ENCODE assay signal across 1 cellular context in the genomic region with DNA sequence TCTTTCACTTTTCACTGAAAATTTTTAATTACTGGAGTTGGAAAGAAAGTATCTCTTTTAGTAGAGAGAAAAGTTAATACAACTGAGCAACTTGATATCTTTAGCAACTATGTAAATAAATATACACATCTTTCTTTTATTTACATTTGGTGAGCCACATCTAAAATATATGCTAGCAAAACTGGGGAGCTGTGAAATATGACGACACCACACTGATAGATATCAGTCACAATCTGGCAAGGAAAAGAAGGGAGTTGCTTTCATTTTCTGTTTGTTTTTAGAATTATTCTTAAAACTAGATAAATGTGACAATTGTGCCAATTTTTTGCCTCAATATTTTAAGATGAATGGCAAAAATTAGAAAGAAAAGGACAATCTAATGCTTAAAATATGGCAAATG.
TF ChIP-seq lines count a peak whose summit lies in the region.

No MANE protein-coding gene starts in this region.

TF ChIP-seq in K562, 482 proteins besides CTCF, POLR2A, EP300 and RAD21 (continued from another document):
- TF ChIP-seq, protein P1, sequence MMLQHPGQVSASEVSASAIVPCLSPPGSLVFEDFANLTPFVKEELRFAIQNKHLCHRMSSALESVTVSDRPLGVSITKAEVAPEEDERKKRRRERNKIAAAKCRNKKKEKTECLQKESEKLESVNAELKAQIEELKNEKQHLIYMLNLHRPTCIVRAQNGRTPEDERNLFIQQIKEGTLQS (IDR thresholded peaks at IDR 0.05) = peak; percentile 45; the same call in 1 of the 2 replicates
- TF ChIP-seq, protein P1 (CRISPR knock-in tag; conservative IDR thresholded peaks at IDR 0.05) = no peak
- TF ChIP-seq SMARCB1 (IDR thresholded peaks at IDR 0.05; ENCODE audit: insufficient read length, low read depth) = no peak
- TF ChIP-seq MCM3 (IDR thresholded peaks at IDR 0.05) = no peak
- TF ChIP-seq ATF1 (CRISPR knock-in tag; IDR thresholded peaks at IDR 0.05) = no peak
- TF ChIP-seq ATF1 (tag; IDR thresholded peaks at IDR 0.05) = peak; percentile 54
- no peak for TF ChIP-seq ETV1 (tag; conservative IDR thresholded peaks at IDR 0.05; ENCODE audit: low read depth)
- TF ChIP-seq JUND (IDR thresholded peaks at IDR 0.05; ENCODE audit: borderline replicate concordance, low read depth, low read length) = peak; percentile 38; the same call in 1 of the 2 replicates
- TF ChIP-seq JUND (tag; IDR thresholded peaks at IDR 0.05; ENCODE audit: borderline replicate concordance, low read depth, low read length) = no peak; the same call in 2 of the 3 replicates
- peak; percentile 58 for TF ChIP-seq ATF7 (IDR thresholded peaks at IDR 0.05)
- TF ChIP-seq ZNF197 (CRISPR knock-in tag; IDR thresholded peaks at IDR 0.05; ENCODE audit: low read depth) = 0 out of 2 replicates have a peak, but pooled peaks have one; percentile 18
- TF ChIP-seq ZNF41 (CRISPR knock-in tag; conservative IDR thresholded peaks at IDR 0.05) = no peak
- TF ChIP-seq CHD1 (IDR thresholded peaks at IDR 0.05; ENCODE audit: low read length) = no peak
- no peak for TF ChIP-seq GTF2A2 (tag; IDR thresholded peaks at IDR 0.05)
- peak; percentile 18 for TF ChIP-seq MEIS2 (IDR thresholded peaks at IDR 0.05; ENCODE audit: partially characterized antibody)
- TF ChIP-seq, protein P2, sequence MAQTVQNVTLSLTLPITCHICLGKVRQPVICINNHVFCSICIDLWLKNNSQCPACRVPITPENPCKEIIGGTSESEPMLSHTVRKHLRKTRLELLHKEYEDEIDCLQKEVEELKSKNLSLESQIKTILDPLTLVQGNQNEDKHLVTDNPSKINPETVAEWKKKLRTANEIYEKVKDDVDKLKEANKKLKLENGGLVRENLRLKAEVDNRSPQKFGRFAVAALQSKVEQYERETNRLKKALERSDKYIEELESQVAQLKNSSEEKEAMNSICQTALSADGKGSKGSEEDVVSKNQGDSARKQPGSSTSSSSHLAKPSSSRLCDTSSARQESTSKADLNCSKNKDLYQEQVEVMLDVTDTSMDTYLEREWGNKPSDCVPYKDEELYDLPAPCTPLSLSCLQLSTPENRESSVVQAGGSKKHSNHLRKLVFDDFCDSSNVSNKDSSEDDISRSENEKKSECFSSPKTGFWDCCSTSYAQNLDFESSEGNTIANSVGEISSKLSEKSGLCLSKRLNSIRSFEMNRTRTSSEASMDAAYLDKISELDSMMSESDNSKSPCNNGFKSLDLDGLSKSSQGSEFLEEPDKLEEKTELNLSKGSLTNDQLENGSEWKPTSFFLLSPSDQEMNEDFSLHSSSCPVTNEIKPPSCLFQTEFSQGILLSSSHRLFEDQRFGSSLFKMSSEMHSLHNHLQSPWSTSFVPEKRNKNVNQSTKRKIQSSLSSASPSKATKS (CRISPR knock-in tag; IDR thresholded peaks at IDR 0.05) = no peak
- 0 out of 2 replicates have a peak, but pooled peaks have one; percentile 8 for TF ChIP-seq PHF8 (IDR thresholded peaks at IDR 0.05; ENCODE audit: borderline replicate concordance, low read length)
- no peak for TF ChIP-seq CEBPG (CRISPR knock-in tag; IDR thresholded peaks at IDR 0.05)
- 0 out of 4 replicates have a peak, but pooled peaks of 1 of the 2 experiments have one; percentile 5 for TF ChIP-seq CEBPG (tag; conservative IDR thresholded peaks at IDR 0.05 in 1 of 2, IDR thresholded peaks at IDR 0.05 in 1 of 2)
- TF ChIP-seq, protein P3, sequence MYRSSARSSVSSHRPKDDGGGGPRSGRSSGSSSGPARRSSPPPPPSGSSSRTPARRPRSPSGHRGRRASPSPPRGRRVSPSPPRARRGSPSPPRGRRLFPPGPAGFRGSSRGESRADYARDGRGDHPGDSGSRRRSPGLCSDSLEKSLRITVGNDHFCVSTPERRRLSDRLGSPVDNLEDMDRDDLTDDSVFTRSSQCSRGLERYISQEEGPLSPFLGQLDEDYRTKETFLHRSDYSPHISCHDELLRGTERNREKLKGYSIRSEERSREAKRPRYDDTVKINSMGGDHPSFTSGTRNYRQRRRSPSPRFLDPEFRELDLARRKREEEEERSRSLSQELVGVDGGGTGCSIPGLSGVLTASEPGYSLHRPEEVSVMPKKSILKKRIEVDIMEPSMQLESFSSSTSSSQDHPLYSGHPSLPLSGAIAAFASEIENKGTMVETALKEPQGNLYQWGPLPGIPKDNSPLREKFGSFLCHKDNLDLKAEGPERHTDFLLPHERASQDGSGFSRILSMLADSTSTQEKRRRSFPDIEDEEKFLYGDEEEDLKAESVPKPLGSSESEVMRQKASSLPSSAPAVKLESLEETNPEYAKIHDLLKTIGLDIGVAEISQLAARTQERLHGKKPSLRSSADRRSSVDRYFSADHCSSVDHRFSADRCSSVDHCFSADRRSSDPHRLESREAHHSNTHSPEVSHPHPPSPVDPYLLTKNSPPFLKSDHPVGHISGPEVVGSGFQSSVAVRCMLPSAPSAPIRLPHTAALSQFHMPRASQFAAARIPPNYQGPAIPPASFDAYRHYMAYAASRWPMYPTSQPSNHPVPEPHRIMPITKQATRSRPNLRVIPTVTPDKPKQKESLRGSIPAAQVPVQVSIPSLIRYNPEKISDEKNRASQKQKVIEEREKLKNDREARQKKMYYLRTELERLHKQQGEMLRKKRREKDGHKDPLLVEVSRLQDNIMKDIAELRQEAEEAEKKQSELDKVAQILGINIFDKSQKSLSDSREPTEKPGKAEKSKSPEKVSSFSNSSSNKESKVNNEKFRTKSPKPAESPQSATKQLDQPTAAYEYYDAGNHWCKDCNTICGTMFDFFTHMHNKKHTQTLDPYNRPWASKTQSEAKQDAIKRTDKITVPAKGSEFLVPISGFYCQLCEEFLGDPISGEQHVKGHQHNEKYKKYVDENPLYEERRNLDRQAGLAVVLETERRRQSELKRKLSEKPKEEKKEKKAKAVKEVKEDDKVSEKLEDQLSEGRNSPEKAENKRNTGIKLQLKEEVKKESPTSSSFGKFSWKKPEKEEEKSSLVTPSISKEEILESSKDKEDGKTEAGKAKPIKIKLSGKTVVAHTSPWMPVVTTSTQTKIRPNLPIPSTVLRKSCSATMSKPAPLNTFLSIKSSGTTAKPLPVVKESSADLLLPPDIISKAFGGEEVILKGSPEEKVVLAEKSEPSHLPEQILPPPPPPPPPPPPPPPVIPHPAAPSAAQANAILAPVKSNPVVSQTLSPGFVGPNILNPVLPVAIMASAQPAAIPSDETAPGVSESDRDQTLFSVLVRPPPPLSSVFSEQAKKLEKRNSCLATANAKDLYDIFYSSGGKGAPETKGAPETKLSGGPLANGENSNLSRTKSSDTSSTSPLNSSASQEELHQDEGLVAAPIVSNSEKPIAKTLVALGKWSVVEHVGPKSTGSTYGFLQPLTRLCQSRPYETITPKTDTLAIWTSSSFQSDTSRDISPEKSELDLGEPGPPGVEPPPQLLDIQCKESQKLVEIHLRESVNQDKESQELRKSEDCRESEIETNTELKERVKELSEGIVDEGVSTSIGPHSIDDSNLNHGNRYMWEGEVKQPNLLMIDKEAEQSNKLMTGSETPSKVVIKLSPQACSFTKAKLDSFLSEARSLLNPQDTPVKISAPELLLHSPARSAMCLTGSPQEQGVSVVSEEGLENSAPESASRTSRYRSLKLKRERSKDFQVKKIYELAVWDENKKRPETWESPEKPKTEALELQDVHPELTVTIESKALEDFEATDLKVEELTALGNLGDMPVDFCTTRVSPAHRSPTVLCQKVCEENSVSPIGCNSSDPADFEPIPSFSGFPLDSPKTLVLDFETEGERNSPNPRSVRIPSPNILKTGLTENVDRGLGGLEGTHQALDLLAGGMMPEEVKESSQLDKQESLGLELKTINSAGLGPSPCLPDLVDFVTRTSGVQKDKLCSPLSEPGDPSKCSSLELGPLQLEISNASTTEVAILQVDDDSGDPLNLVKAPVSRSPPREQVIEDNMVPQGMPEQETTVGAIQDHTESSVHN (IDR thresholded peaks at IDR 0.05; ENCODE audit: borderline replicate concordance in 1 of 2, low read depth in 1 of 2) = 0 out of 4 replicates have a peak, but pooled peaks of 1 of the 2 experiments have one; percentile 37
